In the genomic region with DNA sequence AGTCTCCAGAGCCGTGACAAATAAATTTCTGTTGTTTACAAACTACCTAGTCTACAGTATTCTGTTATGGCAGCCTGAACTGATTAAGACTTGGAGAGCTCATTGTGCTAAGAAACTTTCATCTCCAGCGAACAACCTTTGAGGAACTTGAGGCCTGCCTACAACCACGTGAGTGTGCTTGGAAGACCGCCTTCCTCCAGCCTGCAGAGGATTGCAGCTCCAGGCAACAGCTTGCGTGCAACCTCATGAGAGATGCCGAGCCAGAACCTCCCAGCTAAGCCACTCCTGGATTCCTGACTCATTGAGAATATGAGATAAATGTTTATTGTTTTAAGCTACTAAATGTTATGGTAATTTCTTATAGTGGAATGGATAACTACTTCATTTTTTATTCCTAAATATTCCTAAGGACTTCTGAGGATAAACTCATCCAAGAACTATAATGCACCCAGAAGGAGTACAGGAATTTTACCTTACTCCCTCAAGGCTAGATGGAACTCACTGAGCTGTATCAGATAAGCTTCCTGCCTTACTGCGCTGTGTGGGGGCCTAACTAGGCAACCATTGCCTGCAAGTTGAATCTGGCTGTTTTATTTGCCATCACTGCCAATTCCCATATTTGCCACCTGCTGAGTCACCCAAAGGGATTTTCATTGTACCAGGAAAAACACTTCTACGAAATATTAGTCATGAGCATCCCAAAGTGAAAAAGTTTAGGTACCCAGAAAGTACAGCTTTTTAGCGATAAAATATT, we compare ENCODE assay signal across 9 cellular contexts. TPM values are rescaled to one million over a fixed set of nuclear protein-coding genes. Genes with fewer than 3 reads are reported as not detected.
DNase-seq lines count a peak whose midpoint lies in the region; ATAC-seq and TF ChIP-seq lines count a peak whose summit lies in the region.
"Had no signal": no experiment of that assay in that cellular context is flagged by ENCODE, and none has a peak within 500 bp of the region (broad histone marks: within the 10 kb centered on the region; RNA-seq: fewer than 3 reads in every experiment).

No MANE protein-coding gene starts in this region.

- H3K4me1 ChIP-seq in left ventricle myocardium inferior, result no peaks in the 10 kb centered on the region

- no peak overlapping the region for H3K27ac ChIP-seq in left ventricle myocardium inferior (replicated peaks)

- ATAC-seq in sciatic nerve, result peak; percentile 97
- ATAC-seq in HG03095 (IDR thresholded peaks at IDR 0.05; ENCODE audit: unreplicated experiment), result no peak
- no peak for ATAC-seq in HG03039 (IDR thresholded peaks at IDR 0.05; ENCODE audit: unreplicated experiment)

- no peaks in the 10 kb centered on the region for H3K9me3 ChIP-seq in left ventricle myocardium inferior (replicated peaks)

- no peaks in the 10 kb centered on the region for H3K36me3 ChIP-seq in left ventricle myocardium inferior

- intact Hi-C loops in left ventricle myocardium inferior (cut with micrococcal nuclease), result no loop called here
- intact Hi-C loops in sciatic nerve (cut with DNase I), result no loop called here

- H3K4me3 ChIP-seq in left ventricle myocardium inferior, result no peak overlapping the region

- no peak for TF ChIP-seq CTCF in left ventricle myocardium inferior (IDR thresholded peaks at IDR 0.05; ENCODE audit: borderline replicate concordance)

- no peaks in the 10 kb centered on the region for H3K27me3 ChIP-seq in left ventricle myocardium inferior (ENCODE audit: low read depth)

- DNase-seq in ELR (ENCODE audit: low read depth) (peak; percentile 93), amniotic epithelial cell (ENCODE audit: low read depth) (peak; percentile 93), left ventricle myocardium inferior (peak; percentile 51), sciatic nerve (ENCODE audit: low spot score) (peak; percentile 79), NCI-H526 (lab: John Stamatoyannopoulos, UW) (no peak), inferior parietal cortex (ENCODE audit: extremely low spot score) (no peak)
- DNase-seq: NCI-H1105 had no signal

RNA-seq across cellular contexts. Expression of gene FAM177B, which starts 17.6 kb away (rescaled TPM):
- total RNA-seq in left ventricle myocardium inferior (not detected), sciatic nerve (not detected)

RNA-seq across cellular contexts. Expression of gene BROX, which starts 42.2 kb away (rescaled TPM):
- 28.9 TPM for total RNA-seq in left ventricle myocardium inferior
- 61.6 TPM for total RNA-seq in sciatic nerve

RNA-seq across cellular contexts. Expression of gene AIDA, which starts 42.3 kb away (rescaled TPM):
- 46.3 TPM for total RNA-seq in left ventricle myocardium inferior
- 103 TPM for total RNA-seq in sciatic nerve

Comparison
In these comparisons a context has a peak if more than half of its experiments do, and no peak if none do; other contexts are left out.
1. DNase-seq: peak in ELR (single experiment), amniotic epithelial cell (single experiment), left ventricle myocardium inferior (single experiment) and sciatic nerve (single experiment); none in NCI-H526 (0 of 2) and inferior parietal cortex (single experiment).